Comparison of ENCODE assay signal across 23 cellular contexts in genomic region chr10:411597-411996, GRCh38.
"Had no signal": no experiment of that assay in that cellular context is flagged by ENCODE, and none has a peak within 500 bp of the region (broad histone marks: within the 10 kb centered on the region; RNA-seq: fewer than 3 reads in every experiment).

No MANE protein-coding gene starts in this region.

- H3K9ac ChIP-seq: neural progenitor cell, parathyroid adenoma had no signal

- H3K4me3 Mint-ChIP-seq: mesothelial cell of epicardium; naive thymus-derived CD4-positive, alpha-beta T cell; neural progenitor cell; stimulated activated effector memory CD8-positive, alpha-beta T cell treated with anti-CD3 and anti-CD28 coated beads, Interleukin-12 subunit alpha, Interleukin-12 subunit beta, amount 100 ng/mL, for 72 hours had no signal

- DNase-seq: dorsolateral prefrontal cortex; effector CD8-positive, alpha-beta T cell; esophagus squamous epithelium; kidney; mesenchymal stem cell; mucosa of descending colon; naive thymus-derived CD4-positive, alpha-beta T cell; sigmoid colon; stimulated activated CD4-positive, alpha-beta T cell treated with anti-CD3 and anti-CD28 coated beads, Interleukin-2, amount 100 ng/mL, for 24 hours; stimulated activated CD4-positive, alpha-beta T cell treated with anti-CD3 and anti-CD28 coated beads, Interleukin-4, amount 100 ng/mL, for 24 hours; stimulated activated naive CD4-positive, alpha-beta T cell treated with Interleukin-2 at 50 U/mL for 16 hours; stomach; thyroid gland; trophoblast cell had no signal

- H3K9me3 ChIP-seq: esophagus squamous epithelium, mucosa of descending colon, prostate gland, right atrium auricular region, sigmoid colon, stomach, thyroid gland, vagina had no signal

- H2AFZ ChIP-seq: neural progenitor cell, parathyroid adenoma had no signal

- ATAC-seq: left lobe of liver; mucosa of descending colon; naive thymus-derived CD4-positive, alpha-beta T cell; stimulated activated effector memory CD8-positive, alpha-beta T cell treated with anti-CD3 and anti-CD28 coated beads, Interleukin-12 subunit alpha, Interleukin-12 subunit beta, amount 100 ng/mL, for 72 hours had no signal

- H3K4me2 ChIP-seq: neural progenitor cell had no signal

- H3K9me3 Mint-ChIP-seq: nephron; neural progenitor cell; stimulated activated effector memory CD8-positive, alpha-beta T cell treated with anti-CD3 and anti-CD28 coated beads, Interleukin-12 subunit alpha, Interleukin-12 subunit beta, amount 100 ng/mL, for 72 hours had no signal

- H3K27ac Mint-ChIP-seq: naive thymus-derived CD4-positive, alpha-beta T cell; neural progenitor cell; stimulated activated effector memory CD8-positive, alpha-beta T cell treated with anti-CD3 and anti-CD28 coated beads, Interleukin-12 subunit alpha, Interleukin-12 subunit beta, amount 100 ng/mL, for 72 hours had no signal

- H3K79me2 ChIP-seq: parathyroid adenoma had no signal

- H3K4me1 ChIP-seq: esophagus squamous epithelium, parathyroid adenoma, prostate gland, stomach, thyroid gland, vagina had no signal

- H3K36me3 ChIP-seq: prostate gland had no signal

- H3K27me3 ChIP-seq: dorsolateral prefrontal cortex, esophagus squamous epithelium, neural progenitor cell, right atrium auricular region, sigmoid colon, stomach, thyroid gland, vagina had no signal

- H3K4me1 Mint-ChIP-seq: stimulated activated effector memory CD8-positive, alpha-beta T cell treated with anti-CD3 and anti-CD28 coated beads, Interleukin-12 subunit alpha, Interleukin-12 subunit beta, amount 100 ng/mL, for 72 hours had no signal

- H3K27ac ChIP-seq: esophagus squamous epithelium, neural progenitor cell, parathyroid adenoma, prostate gland, right atrium auricular region, sigmoid colon, stomach, thyroid gland, vagina had no signal

- H3K4me3 ChIP-seq: dorsolateral prefrontal cortex, esophagus squamous epithelium, mucosa of descending colon, neural progenitor cell, prostate gland, right atrium auricular region, sigmoid colon, stomach, thyroid gland, vagina had no signal
